Comparison of ENCODE assay signal across 7 cellular contexts in genomic region chr11:118198370-118198769, GRCh38. TPM values are rescaled to one million over a fixed set of nuclear protein-coding genes. Genes with fewer than 3 reads are reported as not detected.
DNase-seq lines count a peak whose midpoint lies in the region; ATAC-seq and TF ChIP-seq lines count a peak whose summit lies in the region.

No MANE protein-coding gene starts in this region.

- no peak overlapping the region for H3K4me3 Mint-ChIP-seq in WTC11
- H3K4me3 Mint-ChIP-seq in MCF 10A (ENCODE audit: unreplicated experiment) = no peak overlapping the region

- CTCF ChIA-PET in WTC11 (lab: Charles Lee) (interaction anchor here (0.5 to 2.5 kb wide), 66 partner anchors 10 to 642 kb away, joined by 3 to 44 read pairs (median 4); partner anchors contain the start of genes JAML, MPZL2, MPZL3 and SCN4B), MCF 10A (lab: Yijun Ruan, JAX) (interaction anchor here (0.5 to 2.8 kb wide), 68 partner anchors 9 to 1753 kb away, joined by 3 to 58 read pairs (median 4); partner anchors contain the start of genes JAML, MPZL2, MPZL3 and UBE4A)

- H3K4me1 Mint-ChIP-seq in WTC11 (peaks cover 38% of the 10 kb centered on the region), MCF 10A (ENCODE audit: insufficient read depth, unreplicated experiment) (peaks cover 9% of the 10 kb centered on the region)

- in situ Hi-C loops in GM13976 (cut with MboI; ENCODE audit: low sequenced_read_pairs, unreplicated experiment) = loop anchor here (10.0 kb wide), 1 partner anchor 96 kb away; no protein-coding TSS in a partner anchor

- intact Hi-C loops in MCF 10A (cut with micrococcal nuclease) = loop anchor here (1.0 kb wide), 3 partner anchors 93 to 290 kb away; no protein-coding TSS in a partner anchor

- peak; percentile 84 for ATAC-seq in WTC11
- no peak for ATAC-seq in HG03108 (IDR thresholded peaks at IDR 0.05; ENCODE audit: unreplicated experiment)

- H3K9me3 Mint-ChIP-seq in WTC11 = no peaks in the 10 kb centered on the region
- H3K9me3 Mint-ChIP-seq in MCF 10A (ENCODE audit: unreplicated experiment) = no peaks in the 10 kb centered on the region

- BruUV-seq in MCF 10A (replicated peaks; lab: Mats Ljungman, UMichigan) = no TSS peak

- H3K27ac Mint-ChIP-seq in WTC11 = no peak overlapping the region
- H3K27ac Mint-ChIP-seq in MCF 10A (ENCODE audit: low read depth, unreplicated experiment) = no peak overlapping the region

- peak; percentile 81 for DNase-seq in GM13976 (ENCODE audit: low spot score)
- DNase-seq in NCI-H2029 treated with DMSO at 0.1 percent for 48 hours (lab: John Stamatoyannopoulos, UW) = peak; percentile 17
- DNase-seq in WTC11 (ENCODE audit: low spot score) = peak; percentile 82
- peak; percentile 53 for DNase-seq in MCF 10A (ENCODE audit: unreplicated experiment)
- peak; percentile 73 for DNase-seq in islet precursor cell
- DNase-seq in stimulated activated CD4-positive, alpha-beta T cell treated with anti-CD3 and anti-CD28 coated beads, Interleukin-1b, Interleukin-23, amount 100 ng/mL, for 1 hour (ENCODE audit: low read depth in 2 of 2) = peak; percentile 55 to 77

- TF ChIP-seq CTCF in GM13976 (IDR thresholded peaks at IDR 0.05; ENCODE audit: borderline replicate concordance, control extremely low read depth, extremely low read depth, insufficient read depth, missing control alignments) (peak; percentile 82), WTC11 (IDR thresholded peaks at IDR 0.05) (0 out of 2 replicates have a peak, but pooled peaks have one; percentile 45), MCF 10A (IDR thresholded peaks at IDR 0.05; ENCODE audit: unreplicated experiment) (peak; percentile 88)

- POLR2A ChIA-PET in WTC11 (lab: Charles Lee) (interaction anchor here (0.6 to 0.7 kb wide), 3 partner anchors 16 to 89 kb away, joined by 3 to 6 read pairs (median 4); no protein-coding TSS in a partner anchor), MCF 10A (lab: Yijun Ruan, JAX) (interaction anchor here (0.5 to 1.8 kb wide), 9 partner anchors 48 to 660 kb away, joined by 3 to 13 read pairs (median 4); partner anchors contain the start of genes MPZL2 and UBE4A)

- no peaks in the 10 kb centered on the region; the same call in 1 of the 2 replicates for H3K27me3 Mint-ChIP-seq in WTC11 (ENCODE audit: low read depth)
- no peaks in the 10 kb centered on the region for H3K27me3 Mint-ChIP-seq in MCF 10A (ENCODE audit: insufficient read depth, unreplicated experiment)

- H3K36me3 Mint-ChIP-seq in WTC11 = no peaks in the 10 kb centered on the region
- no peaks in the 10 kb centered on the region for H3K36me3 Mint-ChIP-seq in MCF 10A (ENCODE audit: insufficient read depth, unreplicated experiment)

TF ChIP-seq in WTC11, 78 proteins besides CTCF, POLR2A, EP300 and RAD21:
- TF ChIP-seq CDX4 (CRISPR knock-in tag; IDR thresholded peaks at IDR 0.05; ENCODE audit: borderline replicate concordance) (no peak), USF1 (CRISPR knock-in tag; IDR thresholded peaks at IDR 0.05) (no peak), ZSCAN18 (CRISPR knock-in tag; IDR thresholded peaks at IDR 0.05) (no peak), IRF1 (CRISPR knock-in tag; IDR thresholded peaks at IDR 0.05) (no peak), HMGA2 (CRISPR knock-in tag; IDR thresholded peaks at IDR 0.05) (no peak), ATF6 (CRISPR knock-in tag; IDR thresholded peaks at IDR 0.05) (no peak), NFE2L1 (CRISPR knock-in tag; IDR thresholded peaks at IDR 0.05) (no peak), ATF2 (CRISPR knock-in tag; IDR thresholded peaks at IDR 0.05; ENCODE audit: borderline replicate concordance, low read depth) (no peak), ZNF219 (CRISPR knock-in tag; IDR thresholded peaks at IDR 0.05; ENCODE audit: borderline replicate concordance) (no peak), NFATC4 (CRISPR knock-in tag; IDR thresholded peaks at IDR 0.05) (no peak), RELA (CRISPR knock-in tag; IDR thresholded peaks at IDR 0.05; ENCODE audit: borderline replicate concordance) (no peak)

RNA-seq across cellular contexts. Expression of gene SCN2B, which starts 21.9 kb away (rescaled TPM):
- total RNA-seq in WTC11 (2021) (0.16 to 0.37 TPM (median 0.20 TPM) in 3 replicates), MCF 10A (2022) (not detected in 2 replicates)

RNA-seq across cellular contexts. Expression of gene JAML, which starts 26.4 kb away (rescaled TPM):
- total RNA-seq in WTC11 (2021) = 0.24 to 0.37 TPM in 2 of 3 replicates, not detected in the other
- total RNA-seq in MCF 10A (2022) = 0.10 TPM in 1 of 2 replicates, not detected in the other

RNA-seq across cellular contexts. Expression of gene SCN4B, which starts 45.7 kb away (rescaled TPM):
- 3.5 to 4.5 TPM (median 4.4 TPM) in 3 replicates for total RNA-seq in WTC11 (2021)
- total RNA-seq in MCF 10A (2022) = 0.32 TPM in 1 of 2 replicates, not detected in the other

RNA-seq across cellular contexts. Expression of gene MPZL3, which starts 53.8 kb away (rescaled TPM):
- 1.6 to 2.1 TPM (median 2.0 TPM) in 3 replicates for total RNA-seq in WTC11 (2021)
- 11.9 and 17.7 TPM in 2 replicates for total RNA-seq in MCF 10A (2022)

Comparison
In these comparisons a context has a peak if more than half of its experiments do, and no peak if none do; other contexts are left out.
1. DNase-seq: peak in every context shown above with its lines; median percentile 82 in WTC11; 81 in GM13976; 73 in islet precursor cell; 66 in stimulated activated CD4-positive, alpha-beta T cell treated with anti-CD3 and anti-CD28 coated beads, Interleukin-1b, Interleukin-23, amount 100 ng/mL, for 1 hour; 53 in MCF 10A; 17 in NCI-H2029 treated with DMSO at 0.1 percent for 48 hours.